13 cellular contexts compared by ENCODE assay signal in the genomic region with DNA sequence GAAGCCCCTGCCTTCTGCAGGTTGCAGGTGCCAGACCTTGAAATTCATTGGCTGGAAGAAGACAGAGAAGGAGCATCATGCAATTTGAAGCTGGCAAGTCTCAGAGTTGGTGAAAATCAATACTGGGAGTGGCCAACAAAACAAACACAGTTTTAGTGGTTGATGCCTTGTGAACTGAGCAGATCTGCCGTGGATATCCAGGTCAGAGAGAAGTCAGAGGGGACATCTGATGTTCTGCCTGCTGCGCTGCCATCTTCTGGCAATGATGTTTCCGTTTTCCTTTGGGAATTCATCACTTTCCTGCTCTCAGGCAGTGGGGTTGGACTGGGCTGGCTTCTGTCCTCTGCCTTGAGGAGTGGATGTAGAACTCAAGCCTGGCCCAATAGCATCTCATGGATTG.
DNase-seq lines count a peak whose midpoint lies in the region; ATAC-seq, FAIRE-seq and TF ChIP-seq lines count a peak whose summit lies in the region.
"Had no signal": no experiment of that assay in that cellular context is flagged by ENCODE, and none has a peak within 500 bp of the region (broad histone marks: within the 10 kb centered on the region; RNA-seq: fewer than 3 reads in every experiment).

No MANE protein-coding gene starts in this region.

- H3K4me1 ChIP-seq in SK-N-SH (ENCODE audit: control insufficient read depth in 1 of 2, insufficient read depth in 2 of 2, low read depth in 1 of 2, low read length in 1 of 2), result peaks cover 6% of the 10 kb centered on the region in 2 experiments; a peak in 2 of 4 replicates
- no peaks in the 10 kb centered on the region for H3K4me1 ChIP-seq in HepG2 (ENCODE audit: insufficient read depth, low read length)
- H3K4me1 ChIP-seq: colonic mucosa, tibial nerve had no signal

- H3K27me3 ChIP-seq in SK-N-SH (ENCODE audit: insufficient read depth) (no peaks in the 10 kb centered on the region), HepG2 (ENCODE audit: control insufficient read depth in 1 of 2, insufficient read depth in 2 of 2, low read length in 2 of 2) (peaks cover 0 to 7% of the 10 kb centered on the region in 2 experiments; a peak in 1 of 5 replicates)
- H3K27me3 ChIP-seq: colonic mucosa, neutrophil, tibial nerve had no signal

- no peak for TF ChIP-seq POLR2A in HepG2 (IDR thresholded peaks at IDR 0.05; ENCODE audit: insufficient read depth in 1 of 2, low read depth in 2 of 2, low read length in 2 of 2)

- peaks cover 8% of the 10 kb centered on the region for H3F3A ChIP-seq in SK-N-SH (replicated peaks; ENCODE audit: insufficient read depth)

- no peak overlapping the region for H3K9ac ChIP-seq in SK-N-SH
- H3K9ac ChIP-seq in HepG2 (ENCODE audit: insufficient read depth, low read depth, low read length), result no peak overlapping the region

- H2AFZ ChIP-seq in SK-N-SH (ENCODE audit: low read depth) (no peak overlapping the region), HepG2 (ENCODE audit: low read length) (no peak overlapping the region)

- H3K79me2 ChIP-seq in SK-N-SH (ENCODE audit: insufficient read depth), result no peaks in the 10 kb centered on the region
- H3K79me2 ChIP-seq in HepG2 (ENCODE audit: insufficient read depth, low read length), result no peaks in the 10 kb centered on the region

- BruUV-seq in HepG2 (replicated peaks; lab: Mats Ljungman, UMichigan), result no TSS peak

- FAIRE-seq in HepG2 (lab: Jason Lieb, UNC), result peak; percentile 80

- POLR2A ChIA-PET in SK-N-SH (lab: Yijun Ruan, JAX) (no interaction called here), HepG2 (lab: Yijun Ruan, JAX) (no interaction called here)

- H3K9me2 ChIP-seq in SK-N-SH, result no peaks in the 10 kb centered on the region

- H3K4me2 ChIP-seq in SK-N-SH (no peak overlapping the region), HepG2 (ENCODE audit: low read depth, low read length) (no peak overlapping the region)

- peak; percentile 95 for ATAC-seq in HepG2
- ATAC-seq in HG02588 (IDR thresholded peaks at IDR 0.05; ENCODE audit: unreplicated experiment), result no peak
- ATAC-seq: CD8-positive, alpha-beta T cell had no signal

- no peaks in the 10 kb centered on the region for H3K9me3 ChIP-seq in SK-N-SH
- no peaks in the 10 kb centered on the region for H3K9me3 ChIP-seq in HepG2 (ENCODE audit: low read length)
- H3K9me3 ChIP-seq: colonic mucosa, neutrophil had no signal

- H3K4me3 ChIP-seq in SK-N-SH (ENCODE audit: low read depth in 2 of 2, low read length in 1 of 2) (no peak overlapping the region), HepG2 (replicated peaks in 1 of 3; ENCODE audit: insufficient read depth in 1 of 3, low read depth in 2 of 3, low read length in 3 of 3) (no peak overlapping the region)
- H3K4me3 ChIP-seq: colonic mucosa, tibial nerve had no signal

- CTCF ChIA-PET in SK-N-SH (lab: Yijun Ruan, JAX) (interaction anchor here (0.6 to 11.8 kb wide), 4 partner anchors 9 to 118 kb away, joined by 3 to 122 read pairs (median 4); no protein-coding TSS in a partner anchor), HepG2 (lab: Yijun Ruan, JAX; ENCODE audit: low intra/inter-chr PET ratio, low total read pairs) (interaction anchor here (1.6 kb wide), 1 partner anchor 118 kb away, joined by 9 read pairs; no protein-coding TSS in a partner anchor)

- intact Hi-C loops in HepG2 (cut with micrococcal nuclease; ENCODE audit: unreplicated experiment), result loop anchor here (1.0 kb wide), 1 partner anchor 118 kb away; no protein-coding TSS in a partner anchor

- H3K27ac ChIP-seq in SK-N-SH (ENCODE audit: low read depth in 2 of 2, low read length in 1 of 2) (no peak overlapping the region), HepG2 (ENCODE audit: extremely low read length, insufficient read depth, low read length) (no peak overlapping the region)
- H3K27ac ChIP-seq: colonic mucosa, neutrophil, tibial nerve had no signal

- TF ChIP-seq CTCF in SK-N-SH (IDR thresholded peaks at IDR 0.05) (peak; percentile 30), HepG2 (CRISPR knock-in tag; IDR thresholded peaks at IDR 0.05) (peak; percentile 77)

- no peak for TF ChIP-seq EP300 in SK-N-SH (IDR thresholded peaks at IDR 0.05; ENCODE audit: borderline replicate concordance in 1 of 2, low read depth in 1 of 2, low read length in 1 of 2)
- TF ChIP-seq EP300 in HepG2 (IDR thresholded peaks at IDR 0.05; ENCODE audit: low read depth in 2 of 2, low read length in 2 of 2), result no peak
- TF ChIP-seq EP300 in HepG2 (CRISPR knock-in tag; IDR thresholded peaks at IDR 0.05; ENCODE audit: borderline replicate concordance), result no peak

- 55% methylated on average over 3 of the region's 3 CpGs for WGBS in SK-N-SH (ENCODE audit: low lambda C conversion rate)
- 0% methylated on average over 3 of the region's 3 CpGs for WGBS in HepG2 (ENCODE audit: low lambda C conversion rate)

- TF ChIP-seq RAD21 in SK-N-SH (IDR thresholded peaks at IDR 0.05; ENCODE audit: low read length) (peak; percentile 74), HepG2 (CRISPR knock-in tag; IDR thresholded peaks at IDR 0.05) (peak; percentile 51)

- in situ Hi-C loops in HepG2 (cut with HindIII; ENCODE audit: extremely low pct_ligation_motif_present, low pct_unique_long_range_greater_than_20kb), result loop anchor here (5.0 kb wide), 1 partner anchor 118 kb away; no protein-coding TSS in a partner anchor

- peak; percentile 69 for DNase-seq in DMS 273 treated with DMSO at 0.1 percent for 48 hours (lab: John Stamatoyannopoulos, UW)
- DNase-seq in M059J (ENCODE audit: low read depth), result peak; percentile 18
- peak; percentile 53 for DNase-seq in SK-N-SH
- DNase-seq in HepG2 (ENCODE audit: low spot score), result peak; percentile 60
- no peak for DNase-seq in MV-4-11 (lab: John Stamatoyannopoulos, UW)
- no peak for DNase-seq in OCI-M2 (lab: John Stamatoyannopoulos, UW; ENCODE audit: unreplicated experiment)
- no peak for DNase-seq in pons (ENCODE audit: low spot score)
- DNase-seq: activated effector memory CD4-positive, alpha-beta T cell treated with Interleukin-2 at 50 U/mL for 16 hours; CD8-positive, alpha-beta T cell; colonic mucosa had no signal

- H3K36me3 ChIP-seq in SK-N-SH (replicated peaks in 1 of 2; ENCODE audit: control insufficient read depth in 1 of 2, insufficient read depth in 2 of 2, low read length in 1 of 2) (no peaks in the 10 kb centered on the region), HepG2 (replicated peaks in 1 of 2; ENCODE audit: control insufficient read depth in 1 of 2, insufficient read depth in 2 of 2, low read length in 2 of 2) (no peaks in the 10 kb centered on the region)
- H3K36me3 ChIP-seq: colonic mucosa, neutrophil, tibial nerve had no signal

- no peaks in the 10 kb centered on the region for H4K20me1 ChIP-seq in SK-N-SH (ENCODE audit: insufficient read depth)
- no peaks in the 10 kb centered on the region for H4K20me1 ChIP-seq in HepG2 (ENCODE audit: insufficient read depth, low read length)

TF ChIP-seq in SK-N-SH, 30 proteins besides CTCF, POLR2A, EP300 and RAD21:
- TF ChIP-seq GABPA (IDR thresholded peaks at IDR 0.05; ENCODE audit: low read depth) (no peak), SMC3 (IDR thresholded peaks at IDR 0.05; ENCODE audit: low read depth, low read length) (peak; percentile 56; the same call in 1 of the 2 replicates), EZH2phosphoT487 (IDR thresholded peaks at IDR 0.05; ENCODE audit: borderline replicate concordance, low read depth) (no peak), NRF1 (IDR thresholded peaks at IDR 0.05; ENCODE audit: low read depth, low read length) (no peak)

TF ChIP-seq in HepG2, 621 proteins besides CTCF, POLR2A, EP300 and RAD21 (continues in another document):
- TF ChIP-seq ZBTB3 (CRISPR knock-in tag; IDR thresholded peaks at IDR 0.05; ENCODE audit: borderline replicate concordance, low read depth) (no peak), ZNF724P (CRISPR knock-in tag; IDR thresholded peaks at IDR 0.05; ENCODE audit: borderline replicate concordance) (no peak), STAG1 (CRISPR knock-in tag; IDR thresholded peaks at IDR 0.05) (peak; percentile 75), ZNF124 (CRISPR knock-in tag; IDR thresholded peaks at IDR 0.05) (peak; percentile 31; the same call in 1 of the 2 replicates), ONECUT2 (CRISPR knock-in tag; IDR thresholded peaks at IDR 0.05) (peak; percentile 94), SP1 (IDR thresholded peaks at IDR 0.05) (no peak), SP1 (CRISPR knock-in tag; IDR thresholded peaks at IDR 0.05) (0 out of 2 replicates have a peak, but pooled peaks have one; percentile 34), SMC3 (IDR thresholded peaks at IDR 0.05; ENCODE audit: low read length) (peak; percentile 68; the same call in 1 of the 2 replicates), LCORL (IDR thresholded peaks at IDR 0.05) (no peak), LCORL (CRISPR knock-in tag; IDR thresholded peaks at IDR 0.05) (0 out of 2 replicates have a peak, but pooled peaks have one; percentile 20), CCAR2 (optimal IDR thresholded peaks at IDR 0.05; ENCODE audit: low read depth, low read length) (no peak), ZNF775 (CRISPR knock-in tag; IDR thresholded peaks at IDR 0.05; ENCODE audit: borderline replicate concordance) (no peak), ZNF740 (CRISPR knock-in tag; IDR thresholded peaks at IDR 0.05) (no peak), ELF3 (CRISPR knock-in tag; IDR thresholded peaks at IDR 0.05) (0 out of 2 replicates have a peak, but pooled peaks have one; percentile 30), ZNF574 (CRISPR knock-in tag; IDR thresholded peaks at IDR 0.05) (peak; percentile 26; the same call in 1 of the 2 replicates)

Comparison
In these comparisons a context has a peak if more than half of its experiments do, and no peak if none do; other contexts are left out.
1. DNase-seq: peak in DMS 273 treated with DMSO at 0.1 percent for 48 hours (single experiment), M059J (single experiment), SK-N-SH (single experiment) and HepG2 (single experiment); none in MV-4-11 (single experiment), OCI-M2 (single experiment) and pons (single experiment).